28 cellular contexts compared by ENCODE assay signal in genomic region chr12:126295652-126296051, GRCh38.
"Had no signal": no experiment of that assay in that cellular context is flagged by ENCODE, and none has a peak within 500 bp of the region (broad histone marks: within the 10 kb centered on the region; RNA-seq: fewer than 3 reads in every experiment).

No MANE protein-coding gene starts in this region.

- H3K36me3 ChIP-seq: stomach, suprapubic skin, thoracic aorta, thyroid gland, tibial artery, tibial nerve, transverse colon, upper lobe of left lung, upper lobe of right lung, uterus, vagina had no signal

- H3K9me3 ChIP-seq: testis, thoracic aorta, thyroid gland, uterus, vagina had no signal

- H3K36me3 Mint-ChIP-seq: stimulated activated effector memory CD8-positive, alpha-beta T cell treated with anti-CD3 and anti-CD28 coated beads, Interleukin-12 subunit alpha, Interleukin-12 subunit beta, amount 100 ng/mL, for 72 hours; stimulated activated naive B cell treated with anti-CD40 and anti-IgM and Interleukin-4, amounts not matched to agents 10 μg/mL and 1 μg/mL and 100 μg/mL, for 72 hours had no signal

- ATAC-seq: stimulated activated effector memory CD8-positive, alpha-beta T cell treated with anti-CD3 and anti-CD28 coated beads, Interleukin-12 subunit alpha, Interleukin-12 subunit beta, amount 100 ng/mL, for 72 hours; stimulated activated memory B cell treated with anti-CD40 and anti-IgM and Interleukin-4, amounts not matched to agents 10 μg/mL and 1 μg/mL and 100 μg/mL, for 72 hours; stimulated activated naive B cell treated with anti-CD40 and anti-IgM and Interleukin-4, amounts not matched to agents 10 μg/mL and 1 μg/mL and 100 μg/mL, for 72 hours; stimulated activated naive CD8-positive, alpha-beta T cell treated with anti-CD3 and anti-CD28 coated beads, Interleukin-15, amount 100 ng/mL, for 72 hours; stimulated activated naive CD8-positive, alpha-beta T cell treated with anti-CD3 and anti-CD28 coated beads, Interleukin-15, Interleukin-2, amounts not matched to agents 100 U/mL and 50 U/mL, for 24 hours; upper lobe of right lung had no signal

- H3K4me1 ChIP-seq: stomach, suprapubic skin, testis, thyroid gland, tibial artery, tibial nerve, transverse colon, upper lobe of left lung, upper lobe of right lung, uterus, vagina had no signal

- H3K4me1 Mint-ChIP-seq: stimulated activated effector memory CD8-positive, alpha-beta T cell treated with anti-CD3 and anti-CD28 coated beads, Interleukin-12 subunit alpha, Interleukin-12 subunit beta, amount 100 ng/mL, for 72 hours; stimulated activated memory B cell treated with anti-CD40 and anti-IgM and Interleukin-4, amounts not matched to agents 10 μg/mL and 1 μg/mL and 100 μg/mL, for 72 hours; stimulated activated naive B cell treated with anti-CD40 and anti-IgM and Interleukin-4, amounts not matched to agents 10 μg/mL and 1 μg/mL and 100 μg/mL, for 72 hours; stimulated activated naive CD8-positive, alpha-beta T cell treated with anti-CD3 and anti-CD28 coated beads, Interleukin-15, amount 100 ng/mL, for 72 hours had no signal

- H3K27ac ChIP-seq: stomach, suprapubic skin, testis, thoracic aorta, thyroid gland, tibial artery, tibial nerve, transverse colon, upper lobe of left lung, upper lobe of right lung, uterus, vagina had no signal

- DNase-seq: stimulated activated CD4-positive, alpha-beta T cell treated with anti-CD3 and anti-CD28 coated beads, Interleukin-2, amount 100 ng/mL, for 48 hours; stimulated activated CD4-positive, alpha-beta T cell treated with anti-CD3 and anti-CD28 coated beads, Interleukin-4, amount 100 ng/mL, for 1 hour; stimulated activated CD4-positive, alpha-beta T cell treated with anti-CD3 and anti-CD28 coated beads, Interleukin-4, amount 100 ng/mL, for 24 hours; stimulated activated CD4-positive, alpha-beta T cell treated with anti-CD3 and anti-CD28 coated beads, Interleukin-4, amount 100 ng/mL, for 4 hours; stimulated activated CD8-positive, alpha-beta memory T cell treated with anti-CD3 and anti-CD28 coated beads, Interleukin-4, amount 100 ng/mL, for 48 hours; stimulated activated naive B cell treated with anti-CD40 and anti-IgM and Interleukin-4, amounts not matched to agents 10 μg/mL and 1 μg/mL and 100 μg/mL, for 72 hours; stimulated activated naive CD4-positive, alpha-beta T cell; stimulated activated naive CD4-positive, alpha-beta T cell treated with Interleukin-2 at 50 U/mL for 16 hours; stimulated activated naive CD8-positive, alpha-beta T cell treated with anti-CD3 and anti-CD28 coated beads, Interleukin-15, amount 100 ng/mL, for 72 hours; stimulated activated naive CD8-positive, alpha-beta T cell treated with anti-CD3 and anti-CD28 coated beads, Interleukin-15, Interleukin-2, amounts not matched to agents 100 U/mL and 50 U/mL, for 24 hours; stomach; substantia nigra; testis; thyroid gland; tibial artery; transverse colon; trophoblast cell; upper lobe of left lung; upper lobe of right lung; uterus had no signal

- H3K4me3 Mint-ChIP-seq: stimulated activated effector memory CD8-positive, alpha-beta T cell treated with anti-CD3 and anti-CD28 coated beads, Interleukin-12 subunit alpha, Interleukin-12 subunit beta, amount 100 ng/mL, for 72 hours; stimulated activated memory B cell treated with anti-CD40 and anti-IgM and Interleukin-4, amounts not matched to agents 10 μg/mL and 1 μg/mL and 100 μg/mL, for 72 hours; stimulated activated naive B cell treated with anti-CD40 and anti-IgM and Interleukin-4, amounts not matched to agents 10 μg/mL and 1 μg/mL and 100 μg/mL, for 72 hours; stimulated activated naive CD8-positive, alpha-beta T cell treated with anti-CD3 and anti-CD28 coated beads, Interleukin-15, amount 100 ng/mL, for 72 hours; stimulated activated naive CD8-positive, alpha-beta T cell treated with anti-CD3 and anti-CD28 coated beads, Interleukin-15, Interleukin-2, amounts not matched to agents 100 ng/mL and 50 ng/mL, for 24 hours had no signal

- H3K27me3 Mint-ChIP-seq: stimulated activated memory B cell treated with anti-CD40 and anti-IgM and Interleukin-4, amounts not matched to agents 10 μg/mL and 1 μg/mL and 100 μg/mL, for 72 hours; stimulated activated naive B cell treated with anti-CD40 and anti-IgM and Interleukin-4, amounts not matched to agents 10 μg/mL and 1 μg/mL and 100 μg/mL, for 72 hours; stimulated activated naive CD8-positive, alpha-beta T cell treated with anti-CD3 and anti-CD28 coated beads, Interleukin-15, amount 100 ng/mL, for 72 hours; stimulated activated naive CD8-positive, alpha-beta T cell treated with anti-CD3 and anti-CD28 coated beads, Interleukin-15, Interleukin-2, amounts not matched to agents 100 ng/mL and 50 ng/mL, for 24 hours had no signal

- H3K4me3 ChIP-seq: stomach, suprapubic skin, testis, thoracic aorta, thyroid gland, tibial artery, tibial nerve, transverse colon, upper lobe of left lung, upper lobe of right lung, uterus, vagina had no signal

- FAIRE-seq: urothelium cell line had no signal

- H3K27ac Mint-ChIP-seq: stimulated activated effector memory CD8-positive, alpha-beta T cell treated with anti-CD3 and anti-CD28 coated beads, Interleukin-12 subunit alpha, Interleukin-12 subunit beta, amount 100 ng/mL, for 72 hours; stimulated activated memory B cell treated with anti-CD40 and anti-IgM and Interleukin-4, amounts not matched to agents 10 μg/mL and 1 μg/mL and 100 μg/mL, for 72 hours; stimulated activated naive B cell treated with anti-CD40 and anti-IgM and Interleukin-4, amounts not matched to agents 10 μg/mL and 1 μg/mL and 100 μg/mL, for 72 hours; stimulated activated naive CD8-positive, alpha-beta T cell treated with anti-CD3 and anti-CD28 coated beads, Interleukin-15, Interleukin-2, amounts not matched to agents 100 ng/mL and 50 ng/mL, for 24 hours had no signal

- H3K27me3 ChIP-seq: stomach, suprapubic skin, testis, thyroid gland, tibial artery, tibial nerve, transverse colon, upper lobe of left lung, upper lobe of right lung, uterus, vagina had no signal
